Comparison of ENCODE assay signal across 5 cellular contexts in genomic region chr2:87946971-87947370, GRCh38.
DNase-seq lines count a peak whose midpoint lies in the region; ATAC-seq, FAIRE-seq and TF ChIP-seq lines count a peak whose summit lies in the region.
"Not testable (repeated sequence)": the region's sequence is repeated elsewhere in the genome, so short reads cannot be mapped to it uniquely, and the experiment has no call there.

No MANE protein-coding gene starts in this region.

- not testable (repeated sequence) for H3K4me3 ChIP-seq in bronchial epithelial cell (ENCODE audit: low read depth, low read length); smooth muscle cell

- not testable (repeated sequence) for H3K79me2 ChIP-seq in smooth muscle cell (ENCODE audit: low read depth)

- not testable (repeated sequence) for H3K36me3 ChIP-seq in bronchial epithelial cell (ENCODE audit: control insufficient read depth, insufficient read depth, low read length); smooth muscle cell (ENCODE audit: low read depth)

- peak; percentile 20 for ATAC-seq in stimulated activated naive CD8-positive, alpha-beta T cell treated with anti-CD3 and anti-CD28 coated beads, Interleukin-15, Interleukin-2, amounts not matched to agents 100 U/mL and 50 U/mL, for 24 hours

- H3K9ac ChIP-seq in smooth muscle cell (ENCODE audit: low read depth), result not testable (repeated sequence)

- FAIRE-seq in GM12891 (lab: Jason Lieb, UNC), result peak; percentile 31
- peak; percentile 81 for FAIRE-seq in H54 (lab: Jason Lieb, UNC)
- peak; percentile 80 for FAIRE-seq in bronchial epithelial cell (lab: Jason Lieb, UNC)

- not testable (repeated sequence) for H4K20me1 ChIP-seq in smooth muscle cell (ENCODE audit: low read depth)

- H2AFZ ChIP-seq in smooth muscle cell (ENCODE audit: low read depth), result peak overlapping the region; percentile 72

- H3K27ac ChIP-seq in smooth muscle cell (ENCODE audit: low read depth), result not testable (repeated sequence)

- H3K4me2 ChIP-seq in smooth muscle cell, result peak overlapping the region; percentile 67

- not testable (repeated sequence) for DNase-seq in GM12891 (ENCODE audit: insufficient read length, low spot score); H54 (ENCODE audit: insufficient read length, low spot score); bronchial epithelial cell (ENCODE audit: low read depth); smooth muscle cell (lab: John Stamatoyannopoulos, UW; ENCODE audit: unreplicated experiment); stimulated activated naive CD8-positive, alpha-beta T cell treated with anti-CD3 and anti-CD28 coated beads, Interleukin-15, Interleukin-2, amounts not matched to agents 100 U/mL and 50 U/mL, for 24 hours

- not testable (repeated sequence) for H3K4me1 ChIP-seq in smooth muscle cell (ENCODE audit: low read depth)

- TF ChIP-seq POLR2A in GM12891 (IDR thresholded peaks at IDR 0.05; ENCODE audit: low read depth, low read length); H54 (IDR thresholded peaks at IDR 0.05; ENCODE audit: low read depth, low read length): not testable (repeated sequence)

- not testable (repeated sequence) for H3F3A ChIP-seq in smooth muscle cell (ENCODE audit: low read depth)

- not testable (repeated sequence) for TF ChIP-seq CTCF in bronchial epithelial cell (IDR thresholded peaks at IDR 0.05; ENCODE audit: insufficient read depth, low read length, severe bottlenecking); smooth muscle cell (IDR thresholded peaks at IDR 0.05; ENCODE audit: borderline replicate concordance, insufficient read depth, poor library complexity, severe bottlenecking)

- not testable (repeated sequence) for H3K9me3 ChIP-seq in smooth muscle cell (replicated peaks; ENCODE audit: low read depth)

- H3K27me3 ChIP-seq in bronchial epithelial cell (ENCODE audit: control insufficient read depth, insufficient read depth, low read length); smooth muscle cell (ENCODE audit: low read depth): not testable (repeated sequence)
